Comparison of ENCODE assay signal across 42 cellular contexts in the genomic region with DNA sequence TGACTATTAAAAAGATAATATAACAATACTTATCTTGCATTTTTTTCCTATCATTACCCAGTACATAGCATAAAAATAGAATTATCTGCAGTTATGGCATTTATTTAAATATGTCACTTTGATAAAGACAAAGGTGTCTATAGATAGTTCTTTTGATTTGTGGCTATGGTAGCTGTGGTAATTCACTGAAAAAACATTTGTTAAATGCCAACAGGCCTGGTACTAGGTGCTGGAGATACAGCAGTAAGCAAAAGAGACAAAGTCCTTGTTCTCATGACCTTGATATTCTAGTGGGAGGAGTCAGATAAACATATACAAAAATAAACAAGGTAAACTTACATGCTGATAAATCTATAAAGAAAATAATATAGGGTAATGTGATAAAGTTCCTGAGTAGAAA. TPM values are rescaled to one million over a fixed set of nuclear protein-coding genes. Genes with fewer than 3 reads are reported as not detected.
"Had no signal": no experiment of that assay in that cellular context is flagged by ENCODE, and none has a peak within 500 bp of the region (broad histone marks: within the 10 kb centered on the region; RNA-seq: fewer than 3 reads in every experiment).

No MANE protein-coding gene starts in this region.

- H3K36me3 ChIP-seq: adrenal gland, brain microvascular endothelial cell, breast epithelium had no signal

- H3K4me1 Mint-ChIP-seq: activated naive CD4-positive, alpha-beta T cell treated with anti-CD3 and anti-CD28 coated beads, Interleukin-2, amount 10 ng/mL, durations not matched to agents 7 days and 5 days; activated T-helper 17 cell treated with anti-CD3 and anti-CD28 coated beads, Interleukin-2, amount 50 U/mL, for 72 hours; brain had no signal

- DNase-seq: activated effector memory CD4-positive, alpha-beta T cell treated with anti-CD3 and anti-CD28 coated beads, Interleukin-2, amount 50 U/mL, for 16 hours; activated effector memory CD4-positive, alpha-beta T cell treated with Interleukin-2 at 50 U/mL for 16 hours; activated gamma-delta T cell; activated gamma-delta T cell treated with Interleukin-2 at 50 U/mL for 16 hours; activated naive CD4-positive, alpha-beta T cell; activated naive CD4-positive, alpha-beta T cell treated with anti-CD3 and anti-CD28 coated beads for 36 hours; activated naive CD4-positive, alpha-beta T cell treated with anti-CD3 and anti-CD28 coated beads, Interleukin-2, amount 10 ng/mL, durations not matched to agents 7 days and 5 days; activated naive CD4-positive, alpha-beta T cell treated with anti-CD3 and anti-CD28 coated beads, Interleukin-2, amount 50 U/mL, for 16 hours; activated naive CD4-positive, alpha-beta T cell treated with Interleukin-2 at 50 U/mL for 16 hours; activated naive CD8-positive, alpha-beta T cell treated with anti-CD3 and anti-CD28 coated beads for 36 hours; activated naive CD8-positive, alpha-beta T cell treated with anti-CD3 and anti-CD28 coated beads, Interleukin-2, amount 10 ng/mL, durations not matched to agents 7 days and 5 days; activated naive CD8-positive, alpha-beta T cell treated with anti-CD3 and anti-CD28 coated beads, Interleukin-2, amount 50 U/mL, for 24 hours; activated T-cell treated with anti-CD3 and anti-CD28 coated beads, Interleukin-2, amount 50 U/mL, for 1 hour; activated T-cell treated with anti-CD3 and anti-CD28 coated beads, Interleukin-2, amount 50 U/mL, for 24 hours; activated T-cell treated with anti-CD3 and anti-CD28 coated beads, Interleukin-2, amount 50 U/mL, for 4 hours; activated T-cell treated with anti-CD3 and anti-CD28 coated beads, Interleukin-2, amount 50 U/mL, for 48 hours; activated T-cell treated with anti-CD3 and anti-CD28 coated beads, Interleukin-2, amount 50 U/mL, for 72 hours; adrenal gland; amniotic stem cell; amygdala; anterior cingulate cortex; aorta; body of pancreas; brain microvascular endothelial cell; caudate nucleus; central memory CD4-positive, alpha-beta T cell; cerebellar nuclear complex had no signal

- H3K4me3 Mint-ChIP-seq: activated naive CD4-positive, alpha-beta T cell treated with anti-CD3 and anti-CD28 coated beads for 36 hours; activated naive CD4-positive, alpha-beta T cell treated with anti-CD3 and anti-CD28 coated beads, Interleukin-2, amount 10 ng/mL, durations not matched to agents 7 days and 5 days; activated naive CD4-positive, alpha-beta T cell treated with anti-CD3 and anti-CD28 coated beads, Interleukin-2, amount 50 U/mL, for 24 hours; activated naive CD8-positive, alpha-beta T cell; activated naive CD8-positive, alpha-beta T cell treated with anti-CD3 and anti-CD28 coated beads for 36 hours; activated naive CD8-positive, alpha-beta T cell treated with anti-CD3 and anti-CD28 coated beads, Interleukin-2, amount 10 ng/mL, durations not matched to agents 7 days and 5 days; activated naive CD8-positive, alpha-beta T cell treated with anti-CD3 and anti-CD28 coated beads, Interleukin-2, amount 50 U/mL, for 24 hours; activated T-cell treated with anti-CD3 and anti-CD28 coated beads, Interleukin-2, amount 50 U/mL, for 24 hours; activated T-cell treated with anti-CD3 and anti-CD28 coated beads, Interleukin-2, amount 50 U/mL, for 4 hours; activated T-cell treated with anti-CD3 and anti-CD28 coated beads, Interleukin-2, amount 50 U/mL, for 72 hours; activated T-helper 1 cell treated with anti-CD3 and anti-CD28 coated beads, Interleukin-12 subunit alpha, Interleukin-12 subunit beta, Interleukin-2, Interleukin-4 antibody, amounts not matched to agents 30 ng/mL and 10 ng/mL and 1 ng/mL, durations not matched to agents 14 hours and 24 hours and 36 hours; activated T-helper 17 cell treated with anti-CD3 and anti-CD28 coated beads, Interleukin-2, amount 50 U/mL, for 72 hours; brain; central memory CD8-positive, alpha-beta T cell had no signal

- H3K4me3 ChIP-seq: adrenal gland, ascending aorta, body of pancreas, breast epithelium had no signal

- H3K27ac Mint-ChIP-seq: activated naive CD4-positive, alpha-beta T cell treated with anti-CD3 and anti-CD28 coated beads for 36 hours; activated naive CD4-positive, alpha-beta T cell treated with anti-CD3 and anti-CD28 coated beads, Interleukin-2, amount 10 ng/mL, durations not matched to agents 7 days and 5 days; activated naive CD4-positive, alpha-beta T cell treated with anti-CD3 and anti-CD28 coated beads, Interleukin-2, amount 50 U/mL, for 24 hours; activated naive CD4-positive, alpha-beta T cell treated with anti-CD3 and anti-CD28 coated beads, Interleukin-2, amount 50 U/mL, for 72 hours; activated naive CD8-positive, alpha-beta T cell; activated naive CD8-positive, alpha-beta T cell treated with anti-CD3 and anti-CD28 coated beads for 36 hours; activated naive CD8-positive, alpha-beta T cell treated with anti-CD3 and anti-CD28 coated beads, Interleukin-2, amount 10 ng/mL, durations not matched to agents 7 days and 5 days; activated naive CD8-positive, alpha-beta T cell treated with anti-CD3 and anti-CD28 coated beads, Interleukin-2, amount 50 U/mL, for 24 hours; activated T-cell treated with anti-CD3 and anti-CD28 coated beads, Interleukin-2, amount 50 U/mL, for 24 hours; activated T-cell treated with anti-CD3 and anti-CD28 coated beads, Interleukin-2, amount 50 U/mL, for 72 hours; activated T-helper 1 cell treated with anti-CD3 and anti-CD28 coated beads, Interleukin-12 subunit alpha, Interleukin-12 subunit beta, Interleukin-2, Interleukin-4 antibody, amounts not matched to agents 30 ng/mL and 10 ng/mL and 1 ng/mL, durations not matched to agents 14 hours and 24 hours and 36 hours; activated T-helper 17 cell treated with anti-CD3 and anti-CD28 coated beads, Interleukin-2, amount 50 U/mL, for 72 hours; activated T-helper 2 cell treated with anti-CD3 and anti-CD28 coated beads, Interferon-gamma antibody, Interleukin-2, Interleukin-4, amounts not matched to agents 10 μg/mL and 5 μg/mL and 100 μg/mL, durations not matched to agents 14 hours and 24 hours and 36 hours; brain had no signal

- H3K4me1 ChIP-seq: adrenal gland, ascending aorta, body of pancreas, breast epithelium had no signal

- ATAC-seq: activated naive CD4-positive, alpha-beta T cell treated with anti-CD3 and anti-CD28 coated beads, Interleukin-2, amount 50 U/mL, for 72 hours; activated naive CD8-positive, alpha-beta T cell treated with anti-CD3 and anti-CD28 coated beads, Interleukin-2, amount 50 U/mL, for 24 hours; activated T-cell treated with anti-CD3 and anti-CD28 coated beads, Interleukin-2, amount 50 U/mL, for 4 hours; activated T-cell treated with anti-CD3 and anti-CD28 coated beads, Interleukin-2, amount 50 U/mL, for 72 hours; activated T-helper 17 cell treated with anti-CD3 and anti-CD28 coated beads, Interleukin-2, amount 50 U/mL, for 72 hours; body of pancreas had no signal

- H3K9me3 ChIP-seq: adrenal gland, ascending aorta, body of pancreas, breast epithelium had no signal

- H3K9me3 Mint-ChIP-seq: activated naive CD4-positive, alpha-beta T cell treated with anti-CD3 and anti-CD28 coated beads for 36 hours; activated naive CD4-positive, alpha-beta T cell treated with anti-CD3 and anti-CD28 coated beads, Interleukin-2, amount 10 ng/mL, durations not matched to agents 7 days and 5 days; activated naive CD4-positive, alpha-beta T cell treated with anti-CD3 and anti-CD28 coated beads, Interleukin-2, amount 50 U/mL, for 24 hours; activated naive CD4-positive, alpha-beta T cell treated with anti-CD3 and anti-CD28 coated beads, Interleukin-2, amount 50 U/mL, for 72 hours; activated naive CD8-positive, alpha-beta T cell treated with anti-CD3 and anti-CD28 coated beads for 36 hours; activated naive CD8-positive, alpha-beta T cell treated with anti-CD3 and anti-CD28 coated beads, Interleukin-2, amount 10 ng/mL, durations not matched to agents 7 days and 5 days; activated naive CD8-positive, alpha-beta T cell treated with anti-CD3 and anti-CD28 coated beads, Interleukin-2, amount 50 U/mL, for 24 hours; activated T-cell treated with anti-CD3 and anti-CD28 coated beads, Interleukin-2, amount 50 U/mL, for 24 hours; activated T-cell treated with anti-CD3 and anti-CD28 coated beads, Interleukin-2, amount 50 U/mL, for 4 hours; activated T-cell treated with anti-CD3 and anti-CD28 coated beads, Interleukin-2, amount 50 U/mL, for 72 hours; activated T-helper 1 cell treated with anti-CD3 and anti-CD28 coated beads, Interleukin-12 subunit alpha, Interleukin-12 subunit beta, Interleukin-2, Interleukin-4 antibody, amounts not matched to agents 30 ng/mL and 10 ng/mL and 1 ng/mL, durations not matched to agents 14 hours and 24 hours and 36 hours; activated T-helper 17 cell treated with anti-CD3 and anti-CD28 coated beads, Interleukin-2, amount 50 U/mL, for 72 hours; activated T-helper 2 cell treated with anti-CD3 and anti-CD28 coated beads, Interferon-gamma antibody, Interleukin-2, Interleukin-4, amounts not matched to agents 10 μg/mL and 5 μg/mL and 100 μg/mL, durations not matched to agents 14 hours and 24 hours and 36 hours; central memory CD8-positive, alpha-beta T cell had no signal

- H3K27me3 ChIP-seq: adrenal gland, ascending aorta, body of pancreas, brain microvascular endothelial cell, breast epithelium had no signal

- H3K27me3 Mint-ChIP-seq: activated naive CD4-positive, alpha-beta T cell treated with anti-CD3 and anti-CD28 coated beads, Interleukin-2, amount 10 ng/mL, durations not matched to agents 7 days and 5 days; activated naive CD4-positive, alpha-beta T cell treated with anti-CD3 and anti-CD28 coated beads, Interleukin-2, amount 50 U/mL, for 24 hours; activated naive CD8-positive, alpha-beta T cell; activated naive CD8-positive, alpha-beta T cell treated with anti-CD3 and anti-CD28 coated beads for 36 hours; activated naive CD8-positive, alpha-beta T cell treated with anti-CD3 and anti-CD28 coated beads, Interleukin-2, amount 10 ng/mL, durations not matched to agents 7 days and 5 days; activated naive CD8-positive, alpha-beta T cell treated with anti-CD3 and anti-CD28 coated beads, Interleukin-2, amount 50 U/mL, for 24 hours; activated T-cell treated with anti-CD3 and anti-CD28 coated beads, Interleukin-2, amount 50 U/mL, for 24 hours; activated T-helper 17 cell treated with anti-CD3 and anti-CD28 coated beads, Interleukin-2, amount 50 U/mL, for 72 hours; brain; central memory CD8-positive, alpha-beta T cell had no signal

- H3K27ac ChIP-seq: adrenal gland, ascending aorta, body of pancreas, brain microvascular endothelial cell, breast epithelium had no signal

RNA-seq across cellular contexts. Expression of a gene that starts 44.7 kb away (rescaled TPM):
- total RNA-seq: activated naive CD4-positive, alpha-beta T cell treated with anti-CD3 and anti-CD28 coated beads for 36 hours; activated naive CD8-positive, alpha-beta T cell treated with anti-CD3 and anti-CD28 coated beads for 36 hours; activated naive CD8-positive, alpha-beta T cell treated with anti-CD3 and anti-CD28 coated beads, Interleukin-2, amount 10 ng/mL, durations not matched to agents 7 days and 5 days; activated T-cell treated with anti-CD3 and anti-CD28 coated beads, Interleukin-2, amount 50 U/mL, for 4 hours; activated T-helper 1 cell treated with anti-CD3 and anti-CD28 coated beads, Interleukin-12 subunit alpha, Interleukin-12 subunit beta, Interleukin-2, Interleukin-4 antibody, amounts not matched to agents 30 ng/mL and 10 ng/mL and 1 ng/mL, durations not matched to agents 14 hours and 24 hours and 36 hours; activated T-helper 17 cell treated with anti-CD3 and anti-CD28 coated beads, Interleukin-2, amount 50 U/mL, for 72 hours; activated T-helper 2 cell treated with anti-CD3 and anti-CD28 coated beads, Interferon-gamma antibody, Interleukin-2, Interleukin-4, amounts not matched to agents 10 μg/mL and 5 μg/mL and 100 μg/mL, durations not matched to agents 14 hours and 24 hours and 36 hours; aorta; ascending aorta; astrocyte; body of pancreas; breast epithelium; bronchial epithelial cell; cardiac septum; chondrocyte had no signal
- polyA plus RNA-seq: adipose tissue, aorta had no signal
